24 cellular contexts compared by ENCODE assay signal in the genomic region with DNA sequence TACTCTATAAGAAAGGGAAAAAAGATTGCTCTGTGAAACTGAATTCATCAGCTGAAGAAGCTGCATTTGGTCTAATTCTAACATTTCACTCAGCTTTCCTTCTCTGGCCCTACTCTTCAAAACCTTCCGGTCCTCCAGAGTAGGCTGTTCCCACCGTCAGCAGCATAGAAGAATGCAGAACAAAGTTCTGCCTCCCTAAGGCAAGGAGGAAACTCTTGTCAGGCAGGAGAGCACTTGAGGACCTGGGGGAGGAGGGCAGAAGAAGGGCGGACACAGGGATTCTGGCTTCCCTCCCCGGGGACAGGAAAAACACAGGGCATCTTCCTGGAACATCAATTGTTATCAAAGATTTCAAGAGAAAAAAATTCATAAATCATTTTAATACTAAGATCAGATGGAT.
"Had no signal": no experiment of that assay in that cellular context is flagged by ENCODE, and none has a peak within 500 bp of the region (broad histone marks: within the 10 kb centered on the region; RNA-seq: fewer than 3 reads in every experiment).

No MANE protein-coding gene starts in this region.

- H3K36me3 ChIP-seq: pancreas, right atrium auricular region, right lobe of liver, transverse colon, uterus had no signal

- H3K4me2 ChIP-seq: smooth muscle cell had no signal

- H3K4me3 Mint-ChIP-seq: memory B cell; naive thymus-derived CD4-positive, alpha-beta T cell; natural killer cell treated with Interleukin-12 subunit alpha and Interleukin-12 subunit beta and Interleukin-15 and Interleukin-18, amount 100 ng/mL, for 72 hours; stimulated activated memory B cell treated with anti-CD40 and anti-IgM and Interleukin-4, amounts not matched to agents 10 μg/mL and 1 μg/mL and 100 μg/mL, for 72 hours; stimulated activated naive CD8-positive, alpha-beta T cell treated with anti-CD3 and anti-CD28 coated beads, Interleukin-15, amount 100 ng/mL, for 72 hours had no signal

- ATAC-seq: left cardiac atrium; left lobe of liver; mucosa of descending colon; naive thymus-derived CD4-positive, alpha-beta T cell; natural killer cell treated with Interleukin-12 subunit alpha and Interleukin-12 subunit beta and Interleukin-15 and Interleukin-18, amount 100 ng/mL, for 72 hours; pancreas; stimulated activated memory B cell treated with anti-CD40 and anti-IgM and Interleukin-4, amounts not matched to agents 10 μg/mL and 1 μg/mL and 100 μg/mL, for 72 hours; stimulated activated naive CD8-positive, alpha-beta T cell treated with anti-CD3 and anti-CD28 coated beads, Interleukin-15, amount 100 ng/mL, for 72 hours had no signal

- H3K9me3 ChIP-seq: mucosa of descending colon, pancreas, right atrium auricular region, right lobe of liver, transverse colon, uterus had no signal

- DNase-seq: hippocampal formation; kidney glomerular epithelial cell; left cardiac atrium; midbrain; mucosa of descending colon; naive thymus-derived CD4-positive, alpha-beta T cell; pancreas; posterior cingulate gyrus; right lobe of liver; stimulated activated CD4-positive, alpha-beta T cell treated with anti-CD3 and anti-CD28 coated beads, Interleukin-1b, Interleukin-23, amount 100 ng/mL, for 48 hours; stimulated activated CD4-positive, alpha-beta T cell treated with anti-CD3 and anti-CD28 coated beads, Interleukin-2, amount 100 ng/mL, for 48 hours; stimulated activated CD4-positive, alpha-beta T cell treated with anti-CD3 and anti-CD28 coated beads, Interleukin-4, amount 100 ng/mL, for 4 hours; stimulated activated CD8-positive, alpha-beta memory T cell treated with anti-CD3 and anti-CD28 coated beads, Interleukin-4, amount 100 ng/mL, for 48 hours; stimulated activated naive CD4-positive, alpha-beta T cell treated with Interleukin-2 at 50 U/mL for 16 hours; stimulated activated naive CD8-positive, alpha-beta T cell treated with anti-CD3 and anti-CD28 coated beads, Interleukin-15, amount 100 ng/mL, for 72 hours; substantia nigra; transverse colon; uterus had no signal

- H3K4me3 ChIP-seq: mucosa of descending colon, pancreas, right atrium auricular region, right lobe of liver, smooth muscle cell, transverse colon, uterus had no signal

- H3K27me3 ChIP-seq: pancreas, right atrium auricular region, right lobe of liver, transverse colon, uterus had no signal

- H3K27ac Mint-ChIP-seq: memory B cell; naive thymus-derived CD4-positive, alpha-beta T cell; natural killer cell treated with Interleukin-12 subunit alpha and Interleukin-12 subunit beta and Interleukin-15 and Interleukin-18, amount 100 ng/mL, for 72 hours; stimulated activated memory B cell treated with anti-CD40 and anti-IgM and Interleukin-4, amounts not matched to agents 10 μg/mL and 1 μg/mL and 100 μg/mL, for 72 hours; stimulated activated naive CD8-positive, alpha-beta T cell treated with anti-CD3 and anti-CD28 coated beads, Interleukin-15, amount 100 ng/mL, for 72 hours had no signal

- H3K4me1 Mint-ChIP-seq: memory B cell; naive thymus-derived CD4-positive, alpha-beta T cell; stimulated activated memory B cell treated with anti-CD40 and anti-IgM and Interleukin-4, amounts not matched to agents 10 μg/mL and 1 μg/mL and 100 μg/mL, for 72 hours; stimulated activated naive CD8-positive, alpha-beta T cell treated with anti-CD3 and anti-CD28 coated beads, Interleukin-15, amount 100 ng/mL, for 72 hours had no signal

- H3K27ac ChIP-seq: pancreas, right atrium auricular region, right lobe of liver, transverse colon, uterus had no signal

- H3K9me3 Mint-ChIP-seq: memory B cell; natural killer cell treated with Interleukin-12 subunit alpha and Interleukin-12 subunit beta and Interleukin-15 and Interleukin-18, amount 100 ng/mL, for 72 hours; stimulated activated memory B cell treated with anti-CD40 and anti-IgM and Interleukin-4, amounts not matched to agents 10 μg/mL and 1 μg/mL and 100 μg/mL, for 72 hours; stimulated activated naive CD8-positive, alpha-beta T cell treated with anti-CD3 and anti-CD28 coated beads, Interleukin-15, amount 100 ng/mL, for 72 hours had no signal

- H3K36me3 Mint-ChIP-seq: memory B cell; naive thymus-derived CD4-positive, alpha-beta T cell; natural killer cell treated with Interleukin-12 subunit alpha and Interleukin-12 subunit beta and Interleukin-15 and Interleukin-18, amount 100 ng/mL, for 72 hours; stimulated activated memory B cell treated with anti-CD40 and anti-IgM and Interleukin-4, amounts not matched to agents 10 μg/mL and 1 μg/mL and 100 μg/mL, for 72 hours had no signal

- H3K4me1 ChIP-seq: right lobe of liver, transverse colon had no signal
